ENCODE assay signal across 20 cellular contexts in genomic region chr6:130886965-130887364, GRCh38. TPM values are rescaled to one million over a fixed set of nuclear protein-coding genes. Genes with fewer than 3 reads are reported as not detected.
DNase-seq lines count a peak whose midpoint lies in the region; ATAC-seq, FAIRE-seq and TF ChIP-seq lines count a peak whose summit lies in the region.
"Had no signal": no experiment of that assay in that cellular context is flagged by ENCODE, and none has a peak within 500 bp of the region (broad histone marks: within the 10 kb centered on the region; RNA-seq: fewer than 3 reads in every experiment).

No MANE protein-coding gene starts in this region.

- intact Hi-C loops in gastrocnemius medialis (cut with DNase I; ENCODE audit: low total_unique reads) (loop anchor here (1.0 to 5.0 kb wide), 3 partner anchors 175 to 645 kb away; partner anchors contain the start of gene EPB41L2), left colon (cut with DNase I, micrococcal nuclease) (loop anchor here in 1 of 2 donors (5.0 kb wide), 1 partner anchor 230 kb away; no protein-coding TSS in a partner anchor)

- no peak for TF ChIP-seq POLR2A in gastrocnemius medialis (IDR thresholded peaks at IDR 0.05)

- H3K27ac ChIP-seq in SK-N-MC = peak overlapping the region; percentile 34; the same call in 1 of the 2 replicates
- H3K27ac ChIP-seq in cingulate gyrus (ENCODE audit: low read depth, low read length) = peak overlapping the region; percentile 50
- no peak overlapping the region for H3K27ac ChIP-seq in gastrocnemius medialis
- H3K27ac ChIP-seq: C4-2B had no signal

- H3K9ac ChIP-seq in SK-N-MC (ENCODE audit: insufficient read length) = no peak overlapping the region

- no peak for ATAC-seq in HG03342 (IDR thresholded peaks at IDR 0.05; ENCODE audit: unreplicated experiment)
- no peak for ATAC-seq in gastrocnemius medialis
- no peak for ATAC-seq in left colon
- ATAC-seq in GM18519 (IDR thresholded peaks at IDR 0.05; ENCODE audit: low FRiP score, unreplicated experiment) = no peak

- DNase-seq in SK-N-MC (ENCODE audit: low read depth, low spot score) (no peak), frontal cortex (ENCODE audit: low spot score in 2 of 2) (no peak), gastrocnemius medialis (no peak), left colon (no peak)
- DNase-seq: AML-193; Caco-2; CD4-positive, alpha-beta T cell; GOT3; H9; KBM-7 had no signal

- peak; percentile 6 for FAIRE-seq in frontal cortex (lab: Jason Lieb, UNC)
- FAIRE-seq: A204.1, D721Med, G401.6, GM12892, GM18507 had no signal

- no peaks in the 10 kb centered on the region for H3K27me3 ChIP-seq in gastrocnemius medialis

- no peaks in the 10 kb centered on the region for H3K4me1 ChIP-seq in gastrocnemius medialis
- H3K4me1 ChIP-seq: Caco-2 had no signal

- H3K4me3 ChIP-seq in SK-N-MC (no peak overlapping the region), gastrocnemius medialis (no peak overlapping the region)

- in situ Hi-C loops in gastrocnemius medialis (cut with MboI; ENCODE audit: low sequenced_read_pairs in 4 of 4) = loop anchor here (5.0 to 25.0 kb wide), 3 partner anchors 230 to 650 kb away; no protein-coding TSS in a partner anchor

- TF ChIP-seq CTCF in gastrocnemius medialis (IDR thresholded peaks at IDR 0.05 in 4 of 5, conservative IDR thresholded peaks at IDR 0.05 in 1 of 5) = no peak

- H3K9me3 ChIP-seq in SK-N-MC (ENCODE audit: low read depth, low read length) = no peaks in the 10 kb centered on the region
- no peaks in the 10 kb centered on the region for H3K9me3 ChIP-seq in gastrocnemius medialis
- H3K9me3 ChIP-seq: Caco-2 had no signal

- H3K36me3 ChIP-seq in SK-N-MC (ENCODE audit: insufficient read depth, low read length) = peaks cover 48% of the 10 kb centered on the region
- no peaks in the 10 kb centered on the region for H3K36me3 ChIP-seq in gastrocnemius medialis

RNA-seq across cellular contexts. Expression of gene SMLR1, which starts 59.8 kb away (rescaled TPM):
- not detected for total RNA-seq in frontal cortex
- total RNA-seq in gastrocnemius medialis = not detected
- not detected for total RNA-seq in left colon
- total RNA-seq: CD4-positive, alpha-beta T cell; H9; HT-29 had no signal

Comparison
In these comparisons a context has a peak if more than half of its experiments do, and no peak if none do; other contexts are left out.
1. H3K27ac ChIP-seq: peak in SK-N-MC (single experiment) and cingulate gyrus (single experiment); none in gastrocnemius medialis (0 of 4).